ENCODE assay signal across 1 cellular context in genomic region chr12:113269257-113269943, GRCh38.
TF ChIP-seq lines count a peak whose summit lies in the region.

No MANE protein-coding gene starts in this region.

TF ChIP-seq in H1, 55 proteins besides CTCF, POLR2A, EP300 and RAD21:
- no peak for TF ChIP-seq TAF1 (IDR thresholded peaks at IDR 0.05; ENCODE audit: low read depth, low read length)
- TF ChIP-seq TCF12 (IDR thresholded peaks at IDR 0.05; ENCODE audit: low read depth, low read length), result no peak
- TF ChIP-seq E2F6 (IDR thresholded peaks at IDR 0.05), result no peak
- TF ChIP-seq JUND (IDR thresholded peaks at IDR 0.05; ENCODE audit: low read length), result no peak
- no peak for TF ChIP-seq FOSL1 (IDR thresholded peaks at IDR 0.05; ENCODE audit: insufficient read depth, low read depth, low read length)
- TF ChIP-seq CHD7 (IDR thresholded peaks at IDR 0.05; ENCODE audit: insufficient replicate concordance, low read length), result no peak
